In the genomic region with DNA sequence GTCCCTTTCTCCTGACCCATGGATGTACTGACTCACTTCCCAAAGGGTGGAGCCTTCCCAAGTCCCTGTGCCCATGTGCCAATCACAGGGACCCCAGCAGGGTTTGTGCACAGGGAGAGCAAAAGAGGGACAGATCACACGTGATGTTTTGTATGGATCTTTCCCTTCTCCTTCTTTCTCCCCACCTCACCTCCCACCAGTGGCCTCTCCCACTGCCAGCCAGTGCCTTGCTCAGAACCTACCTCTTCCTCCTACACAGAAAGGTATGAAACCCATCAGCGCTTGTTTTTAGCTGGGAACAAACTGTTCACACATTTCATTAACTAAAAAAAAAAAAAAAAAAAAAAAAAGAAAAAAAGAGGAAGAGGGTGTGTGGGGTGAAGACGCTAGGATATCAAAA, we compare ENCODE assay signal across 1 cellular context.
TF ChIP-seq lines count a peak whose summit lies in the region.

No MANE protein-coding gene starts in this region.

TF ChIP-seq in HepG2, 621 proteins besides CTCF, POLR2A, EP300 and RAD21 (continued from another document):
- TF ChIP-seq, protein P1, sequence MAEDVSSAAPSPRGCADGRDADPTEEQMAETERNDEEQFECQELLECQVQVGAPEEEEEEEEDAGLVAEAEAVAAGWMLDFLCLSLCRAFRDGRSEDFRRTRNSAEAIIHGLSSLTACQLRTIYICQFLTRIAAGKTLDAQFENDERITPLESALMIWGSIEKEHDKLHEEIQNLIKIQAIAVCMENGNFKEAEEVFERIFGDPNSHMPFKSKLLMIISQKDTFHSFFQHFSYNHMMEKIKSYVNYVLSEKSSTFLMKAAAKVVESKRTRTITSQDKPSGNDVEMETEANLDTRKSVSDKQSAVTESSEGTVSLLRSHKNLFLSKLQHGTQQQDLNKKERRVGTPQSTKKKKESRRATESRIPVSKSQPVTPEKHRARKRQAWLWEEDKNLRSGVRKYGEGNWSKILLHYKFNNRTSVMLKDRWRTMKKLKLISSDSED (CRISPR knock-in tag; IDR thresholded peaks at IDR 0.05): no peak
- TF ChIP-seq ELF3 (CRISPR knock-in tag; IDR thresholded peaks at IDR 0.05) (no peak), KMT2B (CRISPR knock-in tag; IDR thresholded peaks at IDR 0.05) (no peak)
TF ChIP-seq in HepG2: peak in this region for 0.
